Comparison of ENCODE assay signal across 12 cellular contexts in genomic region chr1:110255388-110255787, GRCh38. TPM values are rescaled to one million over a fixed set of nuclear protein-coding genes. Genes with fewer than 3 reads are reported as not detected.
DNase-seq lines count a peak whose midpoint lies in the region; ATAC-seq lines count a peak whose summit lies in the region.
"Had no signal": no experiment of that assay in that cellular context is flagged by ENCODE, and none has a peak within 500 bp of the region (broad histone marks: within the 10 kb centered on the region; RNA-seq: fewer than 3 reads in every experiment).

No MANE protein-coding gene starts in this region.

- DNase-seq in COR-L47 (lab: John Stamatoyannopoulos, UW): peak; percentile 71
- DNase-seq in SKM-1 treated with dmso at 0.1 percent for 144 hours (lab: John Stamatoyannopoulos, UW; ENCODE audit: unreplicated experiment): peak; percentile 22
- peak; percentile 85 for DNase-seq in iPS-NIHi11 (ENCODE audit: low spot score)
- DNase-seq in left lobe of liver (ENCODE audit: low spot score): no peak
- no peak for DNase-seq in NCI-H526 treated with DMSO at 0.1 percent for 48 hours (lab: John Stamatoyannopoulos, UW)
- DNase-seq in activated naive CD4-positive, alpha-beta T cell treated with anti-CD3 and anti-CD28 coated beads, Interleukin-2, amount 50 U/mL, for 16 hours: no peak
- DNase-seq: activated gamma-delta T cell treated with Interleukin-2 at 50 U/mL for 16 hours; Calu3; effector CD4-positive, alpha-beta T cell; PC-3 had no signal

- ATAC-seq in HG03354 (IDR thresholded peaks at IDR 0.05; ENCODE audit: poor library complexity, severe bottlenecking, unreplicated experiment): peak; percentile 92
- no peak for ATAC-seq in left lobe of liver
- no peak for ATAC-seq in HG02840 (IDR thresholded peaks at IDR 0.05; ENCODE audit: low FRiP score, unreplicated experiment)
- ATAC-seq: PC-3 had no signal

RNA-seq across cellular contexts. Expression of gene KCNC4, which starts 45.3 kb away (rescaled TPM):
- total RNA-seq in left lobe of liver: 1.8 TPM

Comparison
In these comparisons a context has a peak if more than half of its experiments do, and no peak if none do; other contexts are left out.
1. DNase-seq: peak in COR-L47 (single experiment), SKM-1 treated with dmso at 0.1 percent for 144 hours (single experiment) and iPS-NIHi11 (single experiment); none in left lobe of liver (single experiment), NCI-H526 treated with DMSO at 0.1 percent for 48 hours (single experiment) and activated naive CD4-positive, alpha-beta T cell treated with anti-CD3 and anti-CD28 coated beads, Interleukin-2, amount 50 U/mL, for 16 hours (single experiment).